In the genomic region with DNA sequence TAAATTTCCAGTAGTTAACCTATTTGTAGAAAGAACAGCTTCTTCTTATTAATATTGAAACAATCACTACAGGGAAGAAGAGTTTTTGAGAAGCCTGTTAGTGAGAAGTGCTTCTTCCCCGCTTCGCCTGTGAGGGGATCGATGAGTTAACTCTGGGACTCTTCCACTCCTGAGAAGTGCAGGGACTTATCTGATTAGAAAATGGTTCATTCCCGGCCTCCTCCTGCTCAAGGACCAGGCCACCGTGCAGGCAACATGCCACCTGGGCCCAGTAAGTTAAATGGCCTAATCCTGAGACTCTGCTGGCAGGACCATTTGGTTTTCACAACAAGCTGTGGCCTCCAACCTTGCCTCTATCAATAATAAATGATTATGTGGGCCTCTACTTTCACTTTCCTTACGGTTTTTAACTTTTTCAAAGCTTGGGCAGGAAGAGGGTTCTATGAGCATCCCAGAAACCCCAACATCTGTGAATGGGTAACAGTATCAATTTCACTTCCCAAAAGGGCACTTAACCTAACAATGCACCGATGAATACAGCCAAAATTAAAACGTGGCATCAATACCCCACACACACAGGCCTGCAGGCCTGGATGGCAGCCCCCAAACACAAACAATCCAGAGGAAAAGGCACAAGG, we compare ENCODE assay signal across 10 cellular contexts. TPM values are rescaled to one million over a fixed set of nuclear protein-coding genes. Genes with fewer than 3 reads are reported as not detected.
DNase-seq lines count a peak whose midpoint lies in the region; ATAC-seq and TF ChIP-seq lines count a peak whose summit lies in the region.
"Had no signal": no experiment of that assay in that cellular context is flagged by ENCODE, and none has a peak within 500 bp of the region (broad histone marks: within the 10 kb centered on the region; RNA-seq: fewer than 3 reads in every experiment).

No MANE protein-coding gene starts in this region.

- WGBS in testis, 2 donors, result 64 to 70% methylated on average over 8 of the region's 8 CpGs

- H3K36me3 ChIP-seq in BLaER1, result no peaks in the 10 kb centered on the region
- no peaks in the 10 kb centered on the region for H3K36me3 ChIP-seq in testis (ENCODE audit: low read depth, missing control alignments)

- H3K9ac ChIP-seq in BLaER1, result no peak overlapping the region

- CTCF ChIA-PET in activated CD8-positive, alpha-beta T cell treated with anti-CD3 and anti-CD28 coated beads for 36 hours (lab: Charles Lee), result interaction anchor here (1.1 kb wide), 1 partner anchor 13 kb away, joined by 4 read pairs; no protein-coding TSS in a partner anchor

- H3K9me3 ChIP-seq in BLaER1 (no peaks in the 10 kb centered on the region), testis (no peaks in the 10 kb centered on the region)

- no peaks in the 10 kb centered on the region for H4K20me1 ChIP-seq in BLaER1

- no peak for TF ChIP-seq CTCF in activated CD8-positive, alpha-beta T cell treated with anti-CD3 and anti-CD28 coated beads for 36 hours (IDR thresholded peaks at IDR 0.05)
- no peak for TF ChIP-seq CTCF in testis (IDR thresholded peaks at IDR 0.05)

- peak overlapping the region; percentile 22 for H3K27ac Mint-ChIP-seq in activated CD8-positive, alpha-beta T cell treated with anti-CD3 and anti-CD28 coated beads for 36 hours

- no peaks in the 10 kb centered on the region for H3K9me3 Mint-ChIP-seq in activated CD8-positive, alpha-beta T cell treated with anti-CD3 and anti-CD28 coated beads for 36 hours

- peak; percentile 37 for ATAC-seq in GM18511 (IDR thresholded peaks at IDR 0.05; ENCODE audit: unreplicated experiment)
- ATAC-seq in HG02973 (IDR thresholded peaks at IDR 0.05; ENCODE audit: unreplicated experiment), result peak; percentile 32
- no peak for ATAC-seq in activated CD8-positive, alpha-beta T cell treated with anti-CD3 and anti-CD28 coated beads for 36 hours

- intact Hi-C loops in activated CD8-positive, alpha-beta T cell treated with anti-CD3 and anti-CD28 coated beads for 36 hours (cut with micrococcal nuclease), result no loop called here
- intact Hi-C loops in posterior vena cava (cut with DNase I) (no loop called here), testis (cut with DNase I; ENCODE audit: low total_unique reads) (no loop called here)

- H3K27ac ChIP-seq in BLaER1 (peak overlapping the region; percentile 24; the same call in 1 of the 2 replicates), testis (no peak overlapping the region)

- H3K4me1 ChIP-seq in BLaER1 (peaks cover 47% of the 10 kb centered on the region), testis (no peaks in the 10 kb centered on the region)

- H3K27me3 ChIP-seq in BLaER1, result no peaks in the 10 kb centered on the region
- H3K27me3 ChIP-seq in testis, result no peaks in the 10 kb centered on the region

- no peak overlapping the region for H3K4me3 ChIP-seq in BLaER1
- no peak overlapping the region for H3K4me3 ChIP-seq in testis

- no peak for TF ChIP-seq POLR2A in testis (IDR thresholded peaks at IDR 0.05)

- H3K36me3 Mint-ChIP-seq in activated CD8-positive, alpha-beta T cell treated with anti-CD3 and anti-CD28 coated beads for 36 hours (ENCODE audit: low read depth), result no peaks in the 10 kb centered on the region

- H3K4me1 Mint-ChIP-seq in activated CD8-positive, alpha-beta T cell treated with anti-CD3 and anti-CD28 coated beads for 36 hours (ENCODE audit: low read depth), result peaks cover 24% of the 10 kb centered on the region

- no peaks in the 10 kb centered on the region for H3K27me3 Mint-ChIP-seq in activated CD8-positive, alpha-beta T cell treated with anti-CD3 and anti-CD28 coated beads for 36 hours

- DNase-seq in activated CD8-positive, alpha-beta T cell treated with anti-CD3 and anti-CD28 coated beads for 36 hours, result no peak
- no peak for DNase-seq in posterior vena cava (ENCODE audit: low spot score)
- DNase-seq in DMS153 (lab: John Stamatoyannopoulos, UW), result no peak
- no peak for DNase-seq in testis
- no peak for DNase-seq in COLO829 (ENCODE audit: low spot score)
- DNase-seq: amygdala, kidney glomerular epithelial cell had no signal

- peak overlapping the region; percentile 37 for H3K4me2 ChIP-seq in BLaER1

- no peak overlapping the region for H3K4me3 Mint-ChIP-seq in activated CD8-positive, alpha-beta T cell treated with anti-CD3 and anti-CD28 coated beads for 36 hours

- POLR2A ChIA-PET in activated CD8-positive, alpha-beta T cell treated with anti-CD3 and anti-CD28 coated beads for 36 hours (lab: Charles Lee), result no interaction called here

RNA-seq across cellular contexts. Expression of a gene that starts 33.1 kb away (rescaled TPM):
- 1 to 10 TPM; 1.7 TPM for total RNA-seq in activated CD8-positive, alpha-beta T cell treated with anti-CD3 and anti-CD28 coated beads for 36 hours
- total RNA-seq in posterior vena cava (10 to 100 TPM; 14.1 to 14.9 TPM), testis (10 to 100 TPM; 36.1 to 43.4 TPM)
- 19.5 TPM for polyA plus RNA-seq in testis (ENCODE audit: insufficient read depth, low read depth, low replicate concordance)

Comparison
In these comparisons a context has a peak if more than half of its experiments do, and no peak if none do; other contexts are left out.
1. RNA of a gene that starts 33.1 kb away (total RNA-seq): 36.1 to 43.4 TPM in testis and 14.1 to 14.9 TPM in posterior vena cava; 1.7 TPM in activated CD8-positive, alpha-beta T cell treated with anti-CD3 and anti-CD28 coated beads for 36 hours; every median in the first group is over 4 times any median in the second.